In genomic region chr6:3540253-3540820, GRCh38 we compare ENCODE assay signal across 1 cellular context.
TF ChIP-seq lines count a peak whose summit lies in the region.

No MANE protein-coding gene starts in this region.

TF ChIP-seq in GM23338, 12 proteins besides CTCF, POLR2A, EP300 and RAD21:
- TF ChIP-seq ZNF462 (CRISPR knock-in tag; IDR thresholded peaks at IDR 0.05) (no peak), POLR2AphosphoS5 (IDR thresholded peaks at IDR 0.05; ENCODE audit: low read depth) (no peak), CREB1 (CRISPR knock-in tag; IDR thresholded peaks at IDR 0.05; ENCODE audit: low read depth) (no peak), EZH2phosphoT487 (IDR thresholded peaks at IDR 0.05; ENCODE audit: unreplicated experiment) (no peak), ZNF331 (CRISPR knock-in tag; IDR thresholded peaks at IDR 0.05; ENCODE audit: low read depth) (no peak), STAT1 (IDR thresholded peaks at IDR 0.05; ENCODE audit: unreplicated experiment) (no peak), NANOG (IDR thresholded peaks at IDR 0.05; ENCODE audit: borderline replicate concordance) (no peak), JUNB (IDR thresholded peaks at IDR 0.05; ENCODE audit: unreplicated experiment) (no peak), ZNF114 (CRISPR knock-in tag; IDR thresholded peaks at IDR 0.05) (no peak), ETS1 (IDR thresholded peaks at IDR 0.05) (no peak), REST (IDR thresholded peaks at IDR 0.05; ENCODE audit: unreplicated experiment) (no peak), EZH2 (IDR thresholded peaks at IDR 0.05; ENCODE audit: low read depth, unreplicated experiment) (no peak)
